10 cellular contexts compared by ENCODE assay signal in the genomic region with DNA sequence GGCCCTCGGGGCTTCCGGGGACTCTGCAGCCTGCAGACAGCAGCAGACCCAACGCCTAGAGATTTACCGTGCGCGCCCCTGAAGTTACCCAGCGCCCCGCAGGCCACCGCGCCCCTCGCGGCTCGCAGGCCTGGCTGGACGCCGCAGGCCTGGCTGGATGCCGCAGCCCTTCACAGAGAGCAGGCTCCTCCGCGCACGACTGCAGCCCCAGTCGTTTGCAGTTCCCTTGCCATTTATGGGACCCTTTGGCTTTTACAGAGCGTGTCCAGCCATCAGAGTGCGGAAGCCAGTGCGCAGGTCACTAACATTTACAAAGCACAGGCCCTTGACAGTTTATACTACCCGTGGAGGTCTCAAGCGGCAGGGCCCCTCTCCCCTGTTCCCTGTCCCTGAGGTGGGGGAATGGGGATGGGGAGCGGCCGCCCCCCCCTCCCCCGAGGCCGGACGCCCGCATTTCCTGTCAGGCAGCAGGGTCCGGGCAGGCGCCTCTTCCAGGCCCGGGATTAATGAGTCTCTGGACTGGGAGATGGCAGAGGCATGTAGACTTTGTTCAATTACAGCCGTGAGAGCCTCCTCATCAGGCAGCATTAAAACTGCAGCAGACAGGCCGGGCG. TPM values are rescaled to one million over a fixed set of nuclear protein-coding genes. Genes with fewer than 3 reads are reported as not detected.
A peak's percentile ranks its signal among the peaks of the same experiment; 100 is the strongest.
DNase-seq lines count a peak whose midpoint lies in the region; ATAC-seq, FAIRE-seq and TF ChIP-seq lines count a peak whose summit lies in the region.
"Not testable (repeated sequence)": the region's sequence is repeated elsewhere in the genome, so short reads cannot be mapped to it uniquely, and the experiment has no call there.
"Had no signal": no experiment of that assay in that cellular context is flagged by ENCODE, and none has a peak within 500 bp of the region (broad histone marks: within the 10 kb centered on the region; RNA-seq: fewer than 3 reads in every experiment).

No MANE protein-coding gene starts in this region.

- DNase-seq in DMS53 (lab: John Stamatoyannopoulos, UW) (peak; percentile 54), iPS-NIHi11 (ENCODE audit: low spot score) (peak; percentile 30)
- DNase-seq in HFFc6; PC-3; activated T-cell treated with anti-CD3 and anti-CD28 coated beads, Interleukin-2, amount 50 U/mL, for 72 hours; endothelial cell of umbilical vein (ENCODE audit: low read depth, low spot score); stimulated activated naive CD8-positive, alpha-beta T cell treated with anti-CD3 and anti-CD28 coated beads, Interleukin-15, Interleukin-2, amounts not matched to agents 100 U/mL and 50 U/mL, for 24 hours: not testable (repeated sequence)

- not testable (repeated sequence) for H3K27me3 ChIP-seq in PC-3 (ENCODE audit: low read length); endothelial cell of umbilical vein (ENCODE audit: control insufficient read depth in 2 of 2, insufficient read depth in 2 of 2, low read length in 2 of 2); neural cell (ENCODE audit: insufficient read depth, low read depth, low read length)

- not testable (repeated sequence) for H3K9ac ChIP-seq in PC-3 (ENCODE audit: low read length); endothelial cell of umbilical vein (replicated peaks; ENCODE audit: extremely low read depth, insufficient read depth, low read length); neural cell (ENCODE audit: low read length)

- H3K9me1 ChIP-seq in endothelial cell of umbilical vein (replicated peaks; ENCODE audit: control insufficient read depth, extremely low read depth, insufficient read depth, low read length): not testable (repeated sequence)

- not testable (repeated sequence) for H4K20me1 ChIP-seq in PC-3 (ENCODE audit: low read length); endothelial cell of umbilical vein (replicated peaks; ENCODE audit: control insufficient read depth, extremely low read depth, insufficient read depth, low read length); neural cell (ENCODE audit: insufficient read depth)

- H3K4me3 Mint-ChIP-seq in HFFc6; activated T-cell treated with anti-CD3 and anti-CD28 coated beads, Interleukin-2, amount 50 U/mL, for 72 hours: not testable (repeated sequence)

- BruUV-seq in PC-3 (replicated peaks; lab: Mats Ljungman, UMichigan); endothelial cell of umbilical vein (replicated peaks; lab: Mats Ljungman, UMichigan): not testable (repeated sequence)

- H3K9me3 Mint-ChIP-seq in HFFc6; activated T-cell treated with anti-CD3 and anti-CD28 coated beads, Interleukin-2, amount 50 U/mL, for 72 hours: not testable (repeated sequence)

- not testable (repeated sequence) for H3K27ac Mint-ChIP-seq in HFFc6; activated T-cell treated with anti-CD3 and anti-CD28 coated beads, Interleukin-2, amount 50 U/mL, for 72 hours

- TF ChIP-seq EP300 in neural cell (conservative IDR thresholded peaks at IDR 0.05; ENCODE audit: poor library complexity, severe bottlenecking): not testable (repeated sequence)

- H3K4me1 Mint-ChIP-seq in HFFc6 (ENCODE audit: low read depth); activated T-cell treated with anti-CD3 and anti-CD28 coated beads, Interleukin-2, amount 50 U/mL, for 72 hours (ENCODE audit: low read depth): not testable (repeated sequence)

- H3K79me2 ChIP-seq in PC-3 (ENCODE audit: low read length); endothelial cell of umbilical vein (ENCODE audit: control insufficient read depth, insufficient read depth, low read length); neural cell (replicated peaks; ENCODE audit: insufficient read depth, low read length): not testable (repeated sequence)

- intact Hi-C loops in PC-3 (cut with micrococcal nuclease): loop anchor here (5.0 kb wide), 1 partner anchor 195 kb away; no protein-coding TSS in a partner anchor
- intact Hi-C loops in endothelial cell of umbilical vein (cut with micrococcal nuclease): not testable (repeated sequence)

- not testable (repeated sequence) for H3K4me1 ChIP-seq in PC-3 (ENCODE audit: insufficient read depth, low read length); endothelial cell of umbilical vein (ENCODE audit: control insufficient read depth, extremely low read depth, insufficient read depth, low read length)

- H3F3A ChIP-seq in PC-3 (ENCODE audit: low read length, unreplicated experiment); neural cell (ENCODE audit: insufficient read depth, low read length, poor library complexity, severe bottlenecking): not testable (repeated sequence)

- not testable (repeated sequence) for H3K36me3 Mint-ChIP-seq in HFFc6 (ENCODE audit: low read depth); activated T-cell treated with anti-CD3 and anti-CD28 coated beads, Interleukin-2, amount 50 U/mL, for 72 hours (ENCODE audit: insufficient read depth in 2 of 2)

- peaks cover 11% of the 10 kb centered on the region for H3K27me3 Mint-ChIP-seq in HFFc6 (ENCODE audit: insufficient read depth)
- H3K27me3 Mint-ChIP-seq in activated T-cell treated with anti-CD3 and anti-CD28 coated beads, Interleukin-2, amount 50 U/mL, for 72 hours (ENCODE audit: low read depth): not testable (repeated sequence)

- 0 out of 2 replicates have a peak overlapping the region, but pooled peaks have one; percentile 37 for H3K4me2 ChIP-seq in PC-3 (ENCODE audit: low read length)
- not testable (repeated sequence) for H3K4me2 ChIP-seq in endothelial cell of umbilical vein (ENCODE audit: insufficient read depth, low read length); neural cell (ENCODE audit: low read length)

- not testable (repeated sequence) for TF ChIP-seq RAD21 in neural cell (conservative IDR thresholded peaks at IDR 0.05)

- not testable (repeated sequence) for H3K36me3 ChIP-seq in PC-3 (ENCODE audit: low read depth, low read length); endothelial cell of umbilical vein (ENCODE audit: control insufficient read depth in 2 of 2, extremely low read depth in 1 of 2, insufficient read depth in 2 of 2, low read length in 2 of 2); neural cell (ENCODE audit: insufficient read depth, low read length)

- ATAC-seq in PC-3: peak; percentile 30
- peak; percentile 32 to 36 for ATAC-seq in activated T-cell treated with anti-CD3 and anti-CD28 coated beads, Interleukin-2, amount 50 U/mL, for 72 hours (replicated peaks in 1 of 2)
- peak; percentile 12 for ATAC-seq in stimulated activated naive CD8-positive, alpha-beta T cell treated with anti-CD3 and anti-CD28 coated beads, Interleukin-15, Interleukin-2, amounts not matched to agents 100 U/mL and 50 U/mL, for 24 hours

- POLR2A ChIA-PET in PC-3 (lab: Charles Lee; ENCODE audit: unreplicated experiment); endothelial cell of umbilical vein (lab: Charles Lee): not testable (repeated sequence)

- H2AFZ ChIP-seq in PC-3 (ENCODE audit: low read length) (peak overlapping the region; percentile 38; the same call in 1 of the 2 replicates), endothelial cell of umbilical vein (ENCODE audit: low read depth, low read length) (peak overlapping the region; percentile 66)
- not testable (repeated sequence) for H2AFZ ChIP-seq in neural cell (ENCODE audit: low read depth, low read length)

- peak; percentile 48 for FAIRE-seq in endothelial cell of umbilical vein (lab: Jason Lieb, UNC)

- H3K27ac ChIP-seq in PC-3 (ENCODE audit: low read length); endothelial cell of umbilical vein (ENCODE audit: insufficient read depth, low read depth, low read length); neural cell (ENCODE audit: low read length): not testable (repeated sequence)

- H3K9me2 ChIP-seq in PC-3 (replicated peaks; ENCODE audit: low read length); neural cell (ENCODE audit: insufficient read depth, low read length): not testable (repeated sequence)

- not testable (repeated sequence) for TF ChIP-seq POLR2A in endothelial cell of umbilical vein (IDR thresholded peaks at IDR 0.05; ENCODE audit: low read depth, low read length)

- dilution Hi-C loops in endothelial cell of umbilical vein (cut with MboI; ENCODE audit: extremely low pct_ligation_motif_present, low sequenced_read_pairs): not testable (repeated sequence)

- CTCF ChIA-PET in PC-3 (lab: Charles Lee); endothelial cell of umbilical vein (lab: Charles Lee): not testable (repeated sequence)

- H3K4me3 ChIP-seq in PC-3 (ENCODE audit: low read length); endothelial cell of umbilical vein (replicated peaks in 1 of 3; ENCODE audit: insufficient read depth in 1 of 3, low read depth in 1 of 3, low read length in 3 of 3): not testable (repeated sequence)
- H3K4me3 ChIP-seq in neural cell (ENCODE audit: low read length): peak overlapping the region; percentile 51

- not testable (repeated sequence) for H3K9me3 ChIP-seq in PC-3 (ENCODE audit: low read length); endothelial cell of umbilical vein (replicated peaks; ENCODE audit: control insufficient read depth, insufficient read depth, low read length); neural cell (ENCODE audit: low read length)

- TF ChIP-seq CTCF in HFFc6 (IDR thresholded peaks at IDR 0.05): peak; percentile 62
- TF ChIP-seq CTCF in PC-3 (conservative IDR thresholded peaks at IDR 0.05; ENCODE audit: low read depth, low read length); endothelial cell of umbilical vein (IDR thresholded peaks at IDR 0.05; ENCODE audit: extremely low read depth in 1 of 2, insufficient read depth in 1 of 2, low read depth in 1 of 2, low read length in 2 of 2); neural cell (IDR thresholded peaks at IDR 0.05; ENCODE audit: poor library complexity, severe bottlenecking): not testable (repeated sequence)

RNA-seq across cellular contexts. Expression of gene MAP2K3, which starts 32.5 kb away (rescaled TPM):
- total RNA-seq in HFFc6 (2021; fragmentation: NEBNext Ultra II Directional; extraction: Animal tissue kit (Norgen Biotek cat#: 25700)): 100 to 1,000 TPM; 177 to 221 (median 184) TPM
- total RNA-seq in PC-3 (2014; rRNA removed) (54.0 and 75.2 TPM in 2 replicates), endothelial cell of umbilical vein (33.2 and 36.3 TPM in 2 replicates)
- 100 to 1,000 TPM; 104 to 107 TPM for total RNA-seq in activated T-cell treated with anti-CD3 and anti-CD28 coated beads, Interleukin-2, amount 50 U/mL, for 72 hours
- polyA plus RNA-seq in endothelial cell of umbilical vein (13.5 and 15.3 TPM in 2 replicates), neural cell (5.3 and 8.8 TPM in 2 replicates)
- 18.8 and 18.9 TPM in 2 replicates for polyA plus RNA-seq in endothelial cell of umbilical vein (2011; cell fraction: cytosol; rRNA removed)
- polyA plus RNA-seq in endothelial cell of umbilical vein (2011; cell fraction: nucleus; rRNA removed): 17.6 and 18.2 TPM in 2 replicates
- polyA plus RNA-seq in endothelial cell of umbilical vein (2012): 34.8 and 38.0 TPM in 2 replicates
- polyA minus RNA-seq in endothelial cell of umbilical vein (9.7 and 9.8 TPM in 2 replicates), neural cell (3.7 and 5.2 TPM in 2 replicates)
- polyA minus RNA-seq in endothelial cell of umbilical vein (2011; cell fraction: cytosol; rRNA and poly(A)+ RNA removed): 15.7 TPM
- polyA minus RNA-seq in endothelial cell of umbilical vein (2011; cell fraction: nucleus; rRNA and poly(A)+ RNA removed): 9.1 and 15.9 TPM in 2 replicates

RNA-seq across cellular contexts. Expression of gene KCNJ12, which starts 59.2 kb away (rescaled TPM):
- total RNA-seq in HFFc6 (2021; fragmentation: NEBNext Ultra II Directional; extraction: Animal tissue kit (Norgen Biotek cat#: 25700)): not detected
- total RNA-seq in PC-3 (2014; rRNA removed): 10.0 and 11.1 TPM in 2 replicates
- not detected for total RNA-seq in activated T-cell treated with anti-CD3 and anti-CD28 coated beads, Interleukin-2, amount 50 U/mL, for 72 hours
- 0.44 and 0.51 TPM in 2 replicates for total RNA-seq in endothelial cell of umbilical vein
- polyA plus RNA-seq in endothelial cell of umbilical vein: 0.19 and 0.21 TPM in 2 replicates
- 0.09 and 0.11 TPM in 2 replicates for polyA plus RNA-seq in endothelial cell of umbilical vein (2011; cell fraction: cytosol; rRNA removed)
- polyA plus RNA-seq in endothelial cell of umbilical vein (2011; cell fraction: nucleus; rRNA removed): 0.10 and 0.14 TPM in 2 replicates
- polyA plus RNA-seq in endothelial cell of umbilical vein (2012): 1.6 and 3.1 TPM in 2 replicates
- 0.38 and 0.41 TPM in 2 replicates for polyA minus RNA-seq in endothelial cell of umbilical vein
- polyA minus RNA-seq in endothelial cell of umbilical vein (2011; cell fraction: cytosol; rRNA and poly(A)+ RNA removed): 4.8 TPM
- 0.10 and 0.29 TPM in 2 replicates for polyA minus RNA-seq in endothelial cell of umbilical vein (2011; cell fraction: nucleus; rRNA and poly(A)+ RNA removed)
- polyA plus RNA-seq in neural cell: 1.3 and 2.7 TPM in 2 replicates
- 3.0 and 3.7 TPM in 2 replicates for polyA minus RNA-seq in neural cell
- total RNA-seq: HT-29 had no signal
- polyA plus RNA-seq: naive thymus-derived CD4-positive, alpha-beta T cell had no signal
